Comparison of ENCODE assay signal across 1 cellular context in the genomic region with DNA sequence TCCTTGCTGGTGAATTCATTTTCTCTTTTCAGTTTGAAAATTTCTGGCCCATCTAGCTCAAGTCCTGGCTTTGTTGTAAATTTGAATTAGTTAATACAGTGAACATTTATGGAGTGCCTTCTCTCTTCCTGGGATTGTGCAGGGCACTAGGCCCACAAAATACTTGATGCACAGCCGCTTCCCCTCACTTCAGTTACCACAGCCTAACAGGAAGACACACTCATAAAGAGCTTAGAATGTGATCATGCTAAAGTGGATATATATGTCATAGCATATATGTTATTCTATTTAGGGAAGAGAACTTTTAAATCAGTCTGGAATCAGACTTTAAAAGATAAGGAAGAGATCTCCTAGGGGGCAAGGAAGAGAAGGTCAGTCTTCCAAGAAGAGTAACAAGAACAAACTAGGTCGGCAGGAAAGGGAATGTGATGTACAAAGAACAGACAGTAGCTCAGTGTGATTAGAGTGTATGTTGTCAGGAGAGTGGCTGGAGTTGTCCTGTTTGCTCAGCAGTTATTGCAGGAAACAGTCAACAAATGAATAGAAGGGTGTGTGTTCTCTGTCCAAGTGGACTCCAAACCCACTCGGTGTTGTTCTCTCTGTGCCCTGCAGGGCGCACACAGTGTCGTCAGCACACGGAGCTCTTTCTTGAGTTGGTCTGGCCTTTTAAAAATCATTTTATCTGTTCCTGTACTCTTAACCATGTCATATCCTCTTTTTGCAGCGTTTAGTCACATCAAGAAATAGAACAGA.
TF ChIP-seq lines count a peak whose summit lies in the region.

No MANE protein-coding gene starts in this region.

TF ChIP-seq in H1, 55 proteins besides CTCF, POLR2A, EP300 and RAD21:
- TF ChIP-seq POLR2AphosphoS5 (IDR thresholded peaks at IDR 0.05; ENCODE audit: low read depth, low read length) (no peak), USF2 (IDR thresholded peaks at IDR 0.05; ENCODE audit: low read length) (no peak), JUND (IDR thresholded peaks at IDR 0.05; ENCODE audit: low read length) (no peak), ZNF274 (IDR thresholded peaks at IDR 0.05; ENCODE audit: borderline replicate concordance, extremely low read depth, low read length) (no peak), SIRT6 (IDR thresholded peaks at IDR 0.05; ENCODE audit: low read length) (no peak), EZH2 (IDR thresholded peaks at IDR 0.05; ENCODE audit: low read depth, low read length, severe bottlenecking) (no peak), FOSL1 (IDR thresholded peaks at IDR 0.05; ENCODE audit: insufficient read depth, low read depth, low read length) (no peak), CREB1 (IDR thresholded peaks at IDR 0.05) (no peak), HDAC6 (IDR thresholded peaks at IDR 0.05; ENCODE audit: low read depth, low read length) (no peak), SIN3A (conservative IDR thresholded peaks at IDR 0.05 in 1 of 2, IDR thresholded peaks at IDR 0.05 in 1 of 2; ENCODE audit: low read depth in 1 of 2, low read length in 2 of 2) (no peak), CTBP2 (IDR thresholded peaks at IDR 0.05; ENCODE audit: borderline replicate concordance, insufficient read depth, insufficient read length, low read length) (no peak), BRCA1 (IDR thresholded peaks at IDR 0.05; ENCODE audit: low read depth, low read length) (no peak)
